ENCODE assay signal across 28 cellular contexts in the genomic region with DNA sequence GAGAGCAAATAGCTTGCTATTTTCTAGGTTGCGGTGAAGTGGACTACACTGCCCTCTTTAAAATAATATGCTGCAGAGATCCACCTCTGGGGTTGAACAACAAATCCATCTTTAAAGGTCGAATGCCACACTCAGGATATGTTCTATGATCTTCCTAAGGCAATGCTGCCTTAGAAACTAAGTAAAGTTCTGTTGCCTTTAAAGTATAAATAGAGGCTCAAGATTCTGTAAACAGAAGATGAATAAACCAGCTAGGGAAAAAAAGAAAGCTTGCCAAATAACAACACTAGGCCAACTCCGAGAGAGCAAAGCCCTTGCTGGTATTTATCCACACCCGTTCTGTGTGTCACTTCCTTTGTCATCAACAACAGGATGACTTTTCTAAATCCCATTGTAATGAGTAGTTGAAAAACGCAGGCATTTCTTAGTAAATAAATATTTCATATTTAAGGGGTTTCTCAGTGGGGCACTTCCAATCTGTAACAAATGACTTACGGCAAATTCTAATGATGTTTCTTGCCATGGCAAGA.
DNase-seq lines count a peak whose midpoint lies in the region; TF ChIP-seq lines count a peak whose summit lies in the region.
"Had no signal": no experiment of that assay in that cellular context is flagged by ENCODE, and none has a peak within 500 bp of the region (broad histone marks: within the 10 kb centered on the region; RNA-seq: fewer than 3 reads in every experiment).

No MANE protein-coding gene starts in this region.

- intact Hi-C loops in posterior cingulate gyrus (cut with DNase I): no loop called here
- intact Hi-C loops in tibial artery (cut with DNase I; ENCODE audit: low total_unique reads): no loop called here

- no peak overlapping the region for H3K4me3 ChIP-seq in MG63
- no peak overlapping the region for H3K4me3 ChIP-seq in fibroblast of pulmonary artery (replicated peaks; ENCODE audit: low read depth, low read length)
- H3K4me3 ChIP-seq in stomach smooth muscle (ENCODE audit: low read length in 2 of 2): peak overlapping the region in 1 of 2 donors; percentile 10
- no peak overlapping the region for H3K4me3 ChIP-seq in tibial artery
- H3K4me3 ChIP-seq: left lung, right lobe of liver, SJSA1 had no signal

- H3K4me1 ChIP-seq in stomach smooth muscle (ENCODE audit: control insufficient read depth, insufficient read depth, low read length): peaks cover 15% of the 10 kb centered on the region
- H3K4me1 ChIP-seq in tibial artery: no peaks in the 10 kb centered on the region
- H3K4me1 ChIP-seq: left lung, right lobe of liver had no signal

- H3K36me3 ChIP-seq in MG63: no peaks in the 10 kb centered on the region
- no peaks in the 10 kb centered on the region for H3K36me3 ChIP-seq in stomach smooth muscle (ENCODE audit: control insufficient read depth in 2 of 2, insufficient read depth in 2 of 2, low read length in 2 of 2)
- H3K36me3 ChIP-seq in tibial artery: no peaks in the 10 kb centered on the region
- H3K36me3 ChIP-seq: brain microvascular endothelial cell, left lung, right lobe of liver, SJSA1 had no signal

- TF ChIP-seq CTCF in fibroblast of pulmonary artery (IDR thresholded peaks at IDR 0.05; ENCODE audit: low read length, missing control alignments) (no peak), tibial artery (IDR thresholded peaks at IDR 0.05) (no peak)

- no peak overlapping the region for H3K9ac ChIP-seq in stomach smooth muscle (ENCODE audit: low read length in 2 of 2)

- peak overlapping the region; percentile 50 for H3K27ac ChIP-seq in stomach smooth muscle (ENCODE audit: low read length)
- no peak overlapping the region for H3K27ac ChIP-seq in tibial artery
- H3K27ac ChIP-seq: brain microvascular endothelial cell, right lobe of liver, SJSA1 had no signal

- H3K27me3 ChIP-seq in MG63 (no peaks in the 10 kb centered on the region), stomach smooth muscle (ENCODE audit: control insufficient read depth in 1 of 2, insufficient read depth in 2 of 2, low read length in 2 of 2) (no peaks in the 10 kb centered on the region), tibial artery (no peaks in the 10 kb centered on the region)
- H3K27me3 ChIP-seq: brain microvascular endothelial cell, left lung, right lobe of liver, SJSA1 had no signal

- peak; percentile 53 for DNase-seq in AG20443 (ENCODE audit: low spot score)
- peak; percentile 56 for DNase-seq in MG63
- DNase-seq in fibroblast of pulmonary artery (ENCODE audit: low read depth): peak; percentile 20
- no peak for DNase-seq in NCI-H345 treated with DMSO at 0.1 percent for 48 hours (lab: John Stamatoyannopoulos, UW; ENCODE audit: unreplicated experiment)
- no peak for DNase-seq in NCI-H1417 (lab: John Stamatoyannopoulos, UW)
- DNase-seq in posterior cingulate gyrus: no peak
- no peak for DNase-seq in tibial artery
- DNase-seq: activated CD4-positive, alpha-beta T cell treated with anti-CD3 and anti-CD28 coated beads, Interleukin-2, amount 10 ng/mL, durations not matched to agents 24 days and 14 days; activated CD8-positive, alpha-beta memory T cell treated with anti-CD3 and anti-CD28 coated beads for 24 hours; activated T-cell treated with anti-CD3 and anti-CD28 coated beads for 4 hours; amygdala; brain microvascular endothelial cell; glutamatergic neuron; islet precursor cell; Karpas-422; left lung; mesendoderm; NCI-H1436 treated with DMSO at 0.1 percent for 48 hours; NCI-H2107; NCI-H446 treated with DMSO at 0.1 percent for 48 hours; NCI-H82; right lobe of liver; RPMI8226; stimulated activated CD4-positive, alpha-beta T cell treated with anti-CD3 and anti-CD28 coated beads, Interleukin-12 subunit alpha, Interleukin-12 subunit beta, amount 100 ng/mL, for 4 hours; stimulated activated CD4-positive, alpha-beta T cell treated with anti-CD3 and anti-CD28 coated beads, Interleukin-4, amount 100 ng/mL, for 1 hour; T1000 had no signal

- H3K9me3 ChIP-seq in MG63 (peaks cover 4% of the 10 kb centered on the region), stomach smooth muscle (ENCODE audit: control insufficient read depth in 2 of 2, low read length in 2 of 2) (peaks cover 0 to 2% of the 10 kb centered on the region in 2 donors), tibial artery (peaks cover 0 to 15% (median 6%) of the 10 kb centered on the region in 3 donors)
- H3K9me3 ChIP-seq: right lobe of liver, SJSA1 had no signal

Comparison
In these comparisons a context has a peak if more than half of its experiments do, and no peak if none do; other contexts are left out.
1. DNase-seq: peak in AG20443 (single experiment), MG63 (single experiment) and fibroblast of pulmonary artery (single experiment); none in NCI-H345 treated with DMSO at 0.1 percent for 48 hours (single experiment), NCI-H1417 (0 of 3), posterior cingulate gyrus (0 of 10) and tibial artery (0 of 2).